ENCODE assay signal across 11 cellular contexts in the genomic region with DNA sequence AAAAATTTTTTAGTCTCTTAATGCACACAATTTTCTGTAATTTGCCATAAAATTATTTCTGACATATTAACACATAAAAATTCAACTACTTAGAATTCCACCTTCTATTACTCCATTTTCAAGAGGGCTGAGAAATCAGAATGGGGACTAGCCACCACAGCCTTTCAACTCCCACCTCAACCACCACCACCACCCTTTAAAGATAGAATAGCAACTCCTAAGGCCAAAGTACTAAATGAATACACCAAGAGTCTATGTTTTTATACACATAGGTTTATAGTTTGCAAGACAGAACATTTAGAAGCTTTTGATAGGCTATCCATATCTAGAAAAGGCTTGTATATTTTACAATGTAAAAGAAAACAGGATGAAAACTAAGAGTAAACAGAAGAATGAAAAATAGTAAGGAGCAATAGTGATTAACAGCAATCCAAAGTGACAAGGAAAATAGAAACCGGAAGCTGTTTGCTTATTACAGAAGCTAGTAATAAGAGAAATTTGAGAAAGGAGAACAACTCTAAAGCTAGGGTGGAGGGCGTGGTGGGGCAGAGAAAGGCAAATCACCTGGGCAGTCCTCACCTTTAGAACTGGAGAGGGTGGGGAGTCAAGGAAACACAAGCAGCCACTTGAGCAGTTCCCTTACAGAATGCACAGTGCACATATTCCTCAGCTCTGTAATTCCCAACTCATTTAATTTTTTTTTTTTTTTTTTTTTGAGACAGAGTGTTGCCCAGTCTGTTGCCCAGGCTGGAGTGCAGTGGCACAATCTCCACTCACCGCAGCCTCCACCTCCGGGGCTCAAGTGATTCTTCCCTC. TPM values are rescaled to one million over a fixed set of nuclear protein-coding genes. Genes with fewer than 3 reads are reported as not detected.
DNase-seq lines count a peak whose midpoint lies in the region; ATAC-seq, FAIRE-seq and TF ChIP-seq lines count a peak whose summit lies in the region.
"Had no signal": no experiment of that assay in that cellular context is flagged by ENCODE, and none has a peak within 500 bp of the region (broad histone marks: within the 10 kb centered on the region; RNA-seq: fewer than 3 reads in every experiment).

No MANE protein-coding gene starts in this region.

- peak; percentile 74 for FAIRE-seq in GM12892 (lab: Jason Lieb, UNC)
- FAIRE-seq: keratinocyte had no signal

- H3K4me1 ChIP-seq in HEK293 (ENCODE audit: control insufficient read depth, insufficient read depth, low read length) (peaks cover 13% of the 10 kb centered on the region), Peyer's patch (peaks cover 0 to 63% (median 7%) of the 10 kb centered on the region in 4 donors), prostate gland (replicated peaks) (peaks cover 3% of the 10 kb centered on the region)

- 66% methylated on average over 4 of the region's 4 CpGs for WGBS in prostate gland

- POLR2A ChIA-PET in HEK293 (lab: Yijun Ruan, JAX) = interaction anchor here (0.6 kb wide), 1 partner anchor 1961 kb away, joined by 3 read pairs; no protein-coding TSS in a partner anchor

- no peak for TF ChIP-seq POLR2A in GM12892 (IDR thresholded peaks at IDR 0.05; ENCODE audit: low read depth, low read length)
- no peak for TF ChIP-seq POLR2A in Peyer's patch (IDR thresholded peaks at IDR 0.05)
- TF ChIP-seq POLR2A in prostate gland (IDR thresholded peaks at IDR 0.05) = no peak

- H3K36me3 Mint-ChIP-seq in naive B cell = no peaks in the 10 kb centered on the region

- peaks cover 0 to 4% (median 0%) of the 10 kb centered on the region in 7 donors for H3K9me3 Mint-ChIP-seq in naive B cell

- H3K4me1 Mint-ChIP-seq in naive B cell = peaks cover 48 to 69% (median 57%) of the 10 kb centered on the region in 3 donors

- peak; percentile 66 to 74 for ATAC-seq in naive B cell (ENCODE audit: low read depth in 2 of 2)
- ATAC-seq in HG03439 (IDR thresholded peaks at IDR 0.05; ENCODE audit: unreplicated experiment) = no peak

- H3K36me3 ChIP-seq in HEK293 (ENCODE audit: control insufficient read depth in 2 of 2, insufficient read depth in 1 of 2, low read length in 2 of 2) = no peaks in the 10 kb centered on the region
- H3K36me3 ChIP-seq in Peyer's patch = no peaks in the 10 kb centered on the region
- no peaks in the 10 kb centered on the region for H3K36me3 ChIP-seq in MG63
- H3K36me3 ChIP-seq in prostate gland = no peaks in the 10 kb centered on the region

- peak overlapping the region; percentile 1 to 95 (median 70) for H3K27ac Mint-ChIP-seq in naive B cell

- intact Hi-C loops in prostate gland (cut with DNase I) = no loop called here

- CTCF ChIA-PET in HEK293 (lab: Yijun Ruan, JAX) = interaction anchor here (0.7 to 1.0 kb wide), 2 partner anchors 13 to 156 kb away, joined by 3 read pairs; no protein-coding TSS in a partner anchor

- TF ChIP-seq CTCF in HEK293 (tag by site-specific recombination; IDR thresholded peaks at IDR 0.05) = no peak
- TF ChIP-seq CTCF in Peyer's patch (IDR thresholded peaks at IDR 0.05) = no peak
- no peak for TF ChIP-seq CTCF in prostate gland (IDR thresholded peaks at IDR 0.05)

- H3K4me3 Mint-ChIP-seq in naive B cell = peak overlapping the region in 7 of 8 donors; percentile 33 to 77 (median 67)

- no peaks in the 10 kb centered on the region for H3K9me3 ChIP-seq in HEK293 (ENCODE audit: control insufficient read depth, insufficient read depth, low read depth, low read length)
- no peaks in the 10 kb centered on the region for H3K9me3 ChIP-seq in Peyer's patch
- no peaks in the 10 kb centered on the region for H3K9me3 ChIP-seq in MG63
- H3K9me3 ChIP-seq in prostate gland = no peaks in the 10 kb centered on the region

- H3K27me3 Mint-ChIP-seq in naive B cell = no peaks in the 10 kb centered on the region

- H3K27ac ChIP-seq in HEK293 (ENCODE audit: extremely low read depth, low read depth, low read length) = no peak overlapping the region
- H3K27ac ChIP-seq in Peyer's patch = peak overlapping the region in 3 of 4 donors; percentile 5 to 55 (median 40)
- H3K27ac ChIP-seq in prostate gland = no peak overlapping the region

- H3K4me3 ChIP-seq in HEK293 (ENCODE audit: low read depth, low read length) (no peak overlapping the region), Peyer's patch (no peak overlapping the region), MG63 (no peak overlapping the region), prostate gland (no peak overlapping the region)

- H3K27me3 ChIP-seq in Peyer's patch (no peaks in the 10 kb centered on the region), MG63 (no peaks in the 10 kb centered on the region), prostate gland (replicated peaks; ENCODE audit: insufficient read depth) (no peaks in the 10 kb centered on the region)

- DNase-seq in GM12892 (ENCODE audit: insufficient read length) (no peak), Peyer's patch (peak in 2 of 3 donors; percentile 51 to 58), naive B cell (peak; percentile 33), MG63 (no peak), prostate gland (ENCODE audit: low spot score) (no peak)
- no peak for DNase-seq in stimulated activated CD4-positive, alpha-beta T cell treated with anti-CD3 and anti-CD28 coated beads, Interleukin-2, amount 100 ng/mL, for 48 hours
- DNase-seq: stimulated activated CD4-positive, alpha-beta T cell treated with anti-CD3 and anti-CD28 coated beads, Interleukin-15, amount 100 ng/mL, for 24 hours; T-helper 2 cell had no signal

TF ChIP-seq in HEK293, 187 proteins besides CTCF, POLR2A, EP300 and RAD21 (continues in another document):
- TF ChIP-seq, protein P1, sequence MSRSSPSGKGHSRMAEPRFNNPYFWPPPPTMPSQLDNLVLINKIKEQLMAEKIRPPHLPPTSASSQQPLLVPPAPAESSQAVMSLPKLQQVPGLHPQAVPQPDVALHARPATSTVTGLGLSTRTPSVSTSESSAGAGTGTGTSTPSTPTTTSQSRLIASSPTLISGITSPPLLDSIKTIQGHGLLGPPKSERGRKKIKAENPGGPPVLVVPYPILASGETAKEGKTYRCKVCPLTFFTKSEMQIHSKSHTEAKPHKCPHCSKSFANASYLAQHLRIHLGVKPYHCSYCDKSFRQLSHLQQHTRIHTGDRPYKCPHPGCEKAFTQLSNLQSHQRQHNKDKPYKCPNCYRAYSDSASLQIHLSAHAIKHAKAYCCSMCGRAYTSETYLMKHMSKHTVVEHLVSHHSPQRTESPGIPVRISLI (tag by site-specific recombination; IDR thresholded peaks at IDR 0.05) = peak; percentile 65; the same call in 1 of the 2 replicates
- TF ChIP-seq, protein P2, sequence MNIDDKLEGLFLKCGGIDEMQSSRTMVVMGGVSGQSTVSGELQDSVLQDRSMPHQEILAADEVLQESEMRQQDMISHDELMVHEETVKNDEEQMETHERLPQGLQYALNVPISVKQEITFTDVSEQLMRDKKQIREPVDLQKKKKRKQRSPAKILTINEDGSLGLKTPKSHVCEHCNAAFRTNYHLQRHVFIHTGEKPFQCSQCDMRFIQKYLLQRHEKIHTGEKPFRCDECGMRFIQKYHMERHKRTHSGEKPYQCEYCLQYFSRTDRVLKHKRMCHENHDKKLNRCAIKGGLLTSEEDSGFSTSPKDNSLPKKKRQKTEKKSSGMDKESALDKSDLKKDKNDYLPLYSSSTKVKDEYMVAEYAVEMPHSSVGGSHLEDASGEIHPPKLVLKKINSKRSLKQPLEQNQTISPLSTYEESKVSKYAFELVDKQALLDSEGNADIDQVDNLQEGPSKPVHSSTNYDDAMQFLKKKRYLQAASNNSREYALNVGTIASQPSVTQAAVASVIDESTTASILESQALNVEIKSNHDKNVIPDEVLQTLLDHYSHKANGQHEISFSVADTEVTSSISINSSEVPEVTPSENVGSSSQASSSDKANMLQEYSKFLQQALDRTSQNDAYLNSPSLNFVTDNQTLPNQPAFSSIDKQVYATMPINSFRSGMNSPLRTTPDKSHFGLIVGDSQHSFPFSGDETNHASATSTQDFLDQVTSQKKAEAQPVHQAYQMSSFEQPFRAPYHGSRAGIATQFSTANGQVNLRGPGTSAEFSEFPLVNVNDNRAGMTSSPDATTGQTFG (tag by site-specific recombination; IDR thresholded peaks at IDR 0.05; ENCODE audit: borderline replicate concordance) = no peak
- TF ChIP-seq, protein P3, sequence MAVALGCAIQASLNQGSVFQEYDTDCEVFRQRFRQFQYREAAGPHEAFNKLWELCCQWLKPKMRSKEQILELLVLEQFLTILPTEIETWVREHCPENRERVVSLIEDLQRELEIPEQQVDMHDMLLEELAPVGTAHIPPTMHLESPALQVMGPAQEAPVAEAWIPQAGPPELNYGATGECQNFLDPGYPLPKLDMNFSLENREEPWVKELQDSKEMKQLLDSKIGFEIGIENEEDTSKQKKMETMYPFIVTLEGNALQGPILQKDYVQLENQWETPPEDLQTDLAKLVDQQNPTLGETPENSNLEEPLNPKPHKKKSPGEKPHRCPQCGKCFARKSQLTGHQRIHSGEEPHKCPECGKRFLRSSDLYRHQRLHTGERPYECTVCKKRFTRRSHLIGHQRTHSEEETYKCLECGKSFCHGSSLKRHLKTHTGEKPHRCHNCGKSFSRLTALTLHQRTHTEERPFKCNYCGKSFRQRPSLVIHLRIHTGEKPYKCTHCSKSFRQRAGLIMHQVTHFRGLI (tag by site-specific recombination; IDR thresholded peaks at IDR 0.05) = no peak
- TF ChIP-seq ZNF121 (tag by site-specific recombination; IDR thresholded peaks at IDR 0.05) (no peak), ZBTB48 (tag by site-specific recombination; IDR thresholded peaks at IDR 0.05) (no peak), ZNF335 (tag by site-specific recombination; conservative IDR thresholded peaks at IDR 0.05) (peak; percentile 52), KLF1 (tag by site-specific recombination; IDR thresholded peaks at IDR 0.05) (peak; percentile 27; the same call in 1 of the 2 replicates), PRDM1 (tag by site-specific recombination; IDR thresholded peaks at IDR 0.05) (peak; percentile 72), OSR2 (tag by site-specific recombination; IDR thresholded peaks at IDR 0.05) (peak; percentile 51; the same call in 1 of the 2 replicates)

RNA-seq across cellular contexts. Expression of a gene that starts 27.7 kb away (rescaled TPM):
- polyA plus RNA-seq in GM12892 (2012; ENCODE audit: missing spikeins) = 66.5 TPM
- total RNA-seq in Peyer's patch = 100 to 1,000 TPM in 1 of 4 donors, 10 to 100 TPM in 3; 48.9 to 160 (median 65.6) TPM
- 10 to 100 TPM; 40.6 to 76.5 (median 67.9) TPM for polyA plus RNA-seq in naive B cell (ENCODE audit: low read depth in 6 of 6)
- total RNA-seq in MG63 (2014; rRNA removed; shearing (Covaris generic); ENCODE audit: low replicate concordance) = 9.3 and 11.4 TPM in 2 replicates
- 10 to 100 TPM; 62.4 to 70.4 TPM for total RNA-seq in prostate gland

Comparison
In these comparisons a context has a peak if more than half of its experiments do, and no peak if none do; other contexts are left out.
1. DNase-seq: peak in Peyer's patch (2 of 3) and naive B cell (single experiment); none in GM12892 (single experiment), MG63 (single experiment), stimulated activated CD4-positive, alpha-beta T cell treated with anti-CD3 and anti-CD28 coated beads, Interleukin-2, amount 100 ng/mL, for 48 hours (0 of 2) and prostate gland (single experiment).
2. H3K27ac ChIP-seq: peak in Peyer's patch (3 of 4); none in HEK293 (single experiment) and prostate gland (0 of 2).